ENCODE assay signal across 16 cellular contexts in the genomic region with DNA sequence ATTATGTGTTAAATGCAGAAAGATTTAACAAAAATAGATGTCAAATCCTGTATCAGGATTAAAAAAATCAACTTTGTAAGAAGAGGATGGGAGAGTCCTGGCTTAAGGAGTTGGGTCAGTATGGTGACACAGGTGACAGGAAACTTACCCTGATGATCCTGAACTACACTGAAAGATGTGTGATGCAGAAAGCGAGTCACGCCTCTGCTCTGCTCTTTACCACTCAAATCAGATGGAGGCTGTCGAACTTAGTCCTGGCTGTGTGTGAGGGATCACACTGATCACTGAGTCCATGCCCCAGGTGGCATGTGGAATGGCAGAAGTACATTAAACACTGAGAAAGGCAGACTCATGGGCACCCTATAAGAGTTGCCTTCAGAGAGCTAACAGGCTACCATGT.
DNase-seq lines count a peak whose midpoint lies in the region; ATAC-seq, FAIRE-seq and TF ChIP-seq lines count a peak whose summit lies in the region.
"Had no signal": no experiment of that assay in that cellular context is flagged by ENCODE, and none has a peak within 500 bp of the region (broad histone marks: within the 10 kb centered on the region; RNA-seq: fewer than 3 reads in every experiment).

No MANE protein-coding gene starts in this region.

- H3K9me3 ChIP-seq in astrocyte (ENCODE audit: insufficient read depth, low read depth, low read length) (no peaks in the 10 kb centered on the region), osteoblast (ENCODE audit: low read depth, low read length) (no peaks in the 10 kb centered on the region)
- H3K9me3 ChIP-seq: stomach had no signal

- H3K79me2 ChIP-seq in astrocyte (ENCODE audit: insufficient read depth, low read length): no peaks in the 10 kb centered on the region
- no peaks in the 10 kb centered on the region for H3K79me2 ChIP-seq in osteoblast (ENCODE audit: insufficient read depth, low read length)

- H3K36me3 Mint-ChIP-seq in activated CD4-positive, alpha-beta T cell treated with anti-CD3 and anti-CD28 coated beads for 36 hours (ENCODE audit: low read depth): peaks cover 72% of the 10 kb centered on the region
- H3K36me3 Mint-ChIP-seq in astrocyte (ENCODE audit: low read depth, unreplicated experiment): no peaks in the 10 kb centered on the region
- H3K36me3 Mint-ChIP-seq: natural killer cell treated with Interleukin-12 subunit alpha and Interleukin-12 subunit beta and Interleukin-15 and Interleukin-18, amount 100 ng/mL, for 72 hours had no signal

- POLR2A ChIA-PET in activated CD4-positive, alpha-beta T cell treated with anti-CD3 and anti-CD28 coated beads for 36 hours (lab: Charles Lee): interaction anchor here (0.5 to 1.5 kb wide), 6 partner anchors 14 to 411 kb away, joined by 3 to 8 read pairs (median 3); no protein-coding TSS in a partner anchor

- H3K4me2 ChIP-seq in astrocyte (ENCODE audit: low read length) (peak overlapping the region; percentile 77), osteoblast (ENCODE audit: insufficient read depth, low read length) (peak overlapping the region; percentile 83)

- H3K4me1 Mint-ChIP-seq in activated CD4-positive, alpha-beta T cell treated with anti-CD3 and anti-CD28 coated beads for 36 hours: peaks cover 79% of the 10 kb centered on the region
- peaks cover 57% of the 10 kb centered on the region for H3K4me1 Mint-ChIP-seq in astrocyte (ENCODE audit: low read depth, unreplicated experiment)

- H3K4me1 ChIP-seq in astrocyte (ENCODE audit: insufficient read depth, low read length) (peaks cover 35% of the 10 kb centered on the region), osteoblast (ENCODE audit: insufficient read depth, low read length) (peaks cover 52% of the 10 kb centered on the region)
- H3K4me1 ChIP-seq: stomach had no signal

- H2AFZ ChIP-seq in astrocyte (ENCODE audit: low read depth, low read length) (no peak overlapping the region), osteoblast (ENCODE audit: low read length) (no peak overlapping the region)

- FAIRE-seq in astrocyte (lab: Jason Lieb, UNC): peak; percentile 56
- FAIRE-seq: A204.1, GM19239 had no signal

- H3K27ac ChIP-seq in astrocyte (ENCODE audit: low read depth, low read length): peak overlapping the region; percentile 91
- peak overlapping the region; percentile 99 for H3K27ac ChIP-seq in osteoblast (ENCODE audit: low read depth, low read length)
- H3K27ac ChIP-seq: stomach had no signal

- H3K27me3 ChIP-seq in astrocyte (ENCODE audit: insufficient read depth, low read length) (no peaks in the 10 kb centered on the region), osteoblast (ENCODE audit: insufficient read depth, low read length) (no peaks in the 10 kb centered on the region)
- H3K27me3 ChIP-seq: stomach had no signal

- peak; percentile 83 for ATAC-seq in activated CD4-positive, alpha-beta T cell treated with anti-CD3 and anti-CD28 coated beads for 36 hours
- ATAC-seq in GM21737 (IDR thresholded peaks at IDR 0.05; ENCODE audit: unreplicated experiment) (no peak), HG02852 (IDR thresholded peaks at IDR 0.05; ENCODE audit: unreplicated experiment) (no peak)
- ATAC-seq: natural killer cell treated with Interleukin-12 subunit alpha and Interleukin-12 subunit beta and Interleukin-15 and Interleukin-18, amount 100 ng/mL, for 72 hours had no signal

- H3K4me3 ChIP-seq in astrocyte (ENCODE audit: insufficient read depth, low read depth, low read length): no peak overlapping the region
- peak overlapping the region; percentile 29 for H3K4me3 ChIP-seq in osteoblast (ENCODE audit: insufficient read depth, low read length)
- H3K4me3 ChIP-seq: lung, stomach had no signal

- H3K27me3 Mint-ChIP-seq in activated CD4-positive, alpha-beta T cell treated with anti-CD3 and anti-CD28 coated beads for 36 hours: no peaks in the 10 kb centered on the region
- no peaks in the 10 kb centered on the region for H3K27me3 Mint-ChIP-seq in astrocyte (ENCODE audit: low read depth, unreplicated experiment)
- H3K27me3 Mint-ChIP-seq: CD4-positive, alpha-beta memory T cell; natural killer cell treated with Interleukin-12 subunit alpha and Interleukin-12 subunit beta and Interleukin-15 and Interleukin-18, amount 100 ng/mL, for 72 hours had no signal

- H3K27ac Mint-ChIP-seq in activated CD4-positive, alpha-beta T cell treated with anti-CD3 and anti-CD28 coated beads for 36 hours: peak overlapping the region; percentile 91
- peak overlapping the region; percentile 99 for H3K27ac Mint-ChIP-seq in astrocyte (ENCODE audit: unreplicated experiment)

- no peak overlapping the region for H3K4me3 Mint-ChIP-seq in activated CD4-positive, alpha-beta T cell treated with anti-CD3 and anti-CD28 coated beads for 36 hours
- peak overlapping the region; percentile 18 for H3K4me3 Mint-ChIP-seq in astrocyte (ENCODE audit: unreplicated experiment)
- H3K4me3 Mint-ChIP-seq: CD4-positive, alpha-beta memory T cell; natural killer cell treated with Interleukin-12 subunit alpha and Interleukin-12 subunit beta and Interleukin-15 and Interleukin-18, amount 100 ng/mL, for 72 hours had no signal

- peak; percentile 58 for DNase-seq in activated CD4-positive, alpha-beta T cell treated with anti-CD3 and anti-CD28 coated beads for 36 hours
- no peak for DNase-seq in activated CD4-positive, alpha-beta T cell treated with anti-CD3 and anti-CD28 coated beads, Interleukin-2, amount 50 U/mL, for 1 hour
- DNase-seq in RPMI7951 (ENCODE audit: low read depth): peak; percentile 31
- DNase-seq in astrocyte (ENCODE audit: low read depth): no peak
- no peak for DNase-seq in osteoblast (ENCODE audit: insufficient read length, low spot score, missing footprints)
- DNase-seq in GM20000 (ENCODE audit: low spot score): no peak
- DNase-seq: CD4-positive, alpha-beta memory T cell; NCI-H1105 treated with DMSO at 0.1 percent for 48 hours; OCI-M1; stomach had no signal

- no peaks in the 10 kb centered on the region for H3K9me3 Mint-ChIP-seq in activated CD4-positive, alpha-beta T cell treated with anti-CD3 and anti-CD28 coated beads for 36 hours (ENCODE audit: low read depth)
- H3K9me3 Mint-ChIP-seq in astrocyte (ENCODE audit: unreplicated experiment): no peaks in the 10 kb centered on the region
- H3K9me3 Mint-ChIP-seq: CD4-positive, alpha-beta memory T cell; natural killer cell treated with Interleukin-12 subunit alpha and Interleukin-12 subunit beta and Interleukin-15 and Interleukin-18, amount 100 ng/mL, for 72 hours had no signal

- intact Hi-C loops in activated CD4-positive, alpha-beta T cell treated with anti-CD3 and anti-CD28 coated beads for 36 hours (cut with DNase I, micrococcal nuclease): loop anchor here in 1 of 2 experiments (2.0 to 5.0 kb wide), 2 partner anchors 14 to 35 kb away; no protein-coding TSS in a partner anchor

- H4K20me1 ChIP-seq in astrocyte (ENCODE audit: insufficient read depth, low read length) (no peaks in the 10 kb centered on the region), osteoblast (ENCODE audit: insufficient read depth, low read length) (no peaks in the 10 kb centered on the region)

- H3K36me3 ChIP-seq in astrocyte (ENCODE audit: insufficient read depth, low read length) (no peaks in the 10 kb centered on the region), osteoblast (ENCODE audit: insufficient read depth, low read length) (no peaks in the 10 kb centered on the region)
- H3K36me3 ChIP-seq: stomach had no signal

- CTCF ChIA-PET in activated CD4-positive, alpha-beta T cell treated with anti-CD3 and anti-CD28 coated beads for 36 hours (lab: Charles Lee): interaction anchor here (0.6 to 2.1 kb wide), 10 partner anchors 10 to 470 kb away, joined by 3 to 8 read pairs (median 4); no protein-coding TSS in a partner anchor

- TF ChIP-seq CTCF in astrocyte (IDR thresholded peaks at IDR 0.05; ENCODE audit: insufficient read depth, low read depth, low read length) (no peak), osteoblast (IDR thresholded peaks at IDR 0.05; ENCODE audit: extremely low read depth, low read depth, low read length) (no peak), GM20000 (IDR thresholded peaks at IDR 0.05; ENCODE audit: extremely low read depth, missing control alignments) (no peak)

- H3K9ac ChIP-seq in astrocyte (ENCODE audit: low read length): peak overlapping the region; percentile 83

Comparison
In these comparisons a context has a peak if more than half of its experiments do, and no peak if none do; other contexts are left out.
1. DNase-seq: peak in activated CD4-positive, alpha-beta T cell treated with anti-CD3 and anti-CD28 coated beads for 36 hours (single experiment) and RPMI7951 (single experiment); none in activated CD4-positive, alpha-beta T cell treated with anti-CD3 and anti-CD28 coated beads, Interleukin-2, amount 50 U/mL, for 1 hour (single experiment), astrocyte (single experiment), osteoblast (single experiment) and GM20000 (single experiment).